15 cellular contexts compared by ENCODE assay signal in the genomic region with DNA sequence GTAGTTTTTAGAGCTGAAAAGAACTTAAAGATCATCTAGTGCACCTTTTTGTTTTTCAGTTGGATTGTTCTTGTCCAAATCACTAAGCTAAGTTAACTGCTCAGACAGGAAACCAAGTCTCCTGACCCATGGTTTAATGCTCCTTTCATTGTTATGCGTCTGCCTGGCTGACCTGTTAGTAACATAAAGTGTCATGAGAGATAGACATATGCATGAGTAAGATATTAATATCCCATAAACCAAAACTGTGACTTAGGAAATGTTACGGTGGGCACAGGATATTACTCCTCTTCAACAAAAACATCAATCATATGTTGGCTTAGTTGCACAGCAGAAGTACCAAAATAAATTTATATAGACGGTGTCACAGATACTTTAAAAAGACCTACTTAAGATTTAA.
A peak's percentile ranks its signal among the peaks of the same experiment; 100 is the strongest.
DNase-seq lines count a peak whose midpoint lies in the region; ATAC-seq and TF ChIP-seq lines count a peak whose summit lies in the region.
"Had no signal": no experiment of that assay in that cellular context is flagged by ENCODE, and none has a peak within 500 bp of the region (broad histone marks: within the 10 kb centered on the region; RNA-seq: fewer than 3 reads in every experiment).

No MANE protein-coding gene starts in this region.

- H3K4me1 Mint-ChIP-seq in WTC11 (peaks cover 6% of the 10 kb centered on the region), Caco-2 (ENCODE audit: low read depth, unreplicated experiment) (no peaks in the 10 kb centered on the region)
- H3K4me1 Mint-ChIP-seq in CD8-positive, alpha-beta memory T cell: no peaks in the 10 kb centered on the region
- H3K4me1 Mint-ChIP-seq: CD4-positive, CD25-positive, alpha-beta regulatory T cell had no signal

- H3K9me3 Mint-ChIP-seq in WTC11: peaks cover 3% of the 10 kb centered on the region; the same call in 1 of the 2 replicates
- H3K9me3 Mint-ChIP-seq in Caco-2 (ENCODE audit: unreplicated experiment): peaks cover 5% of the 10 kb centered on the region
- H3K9me3 Mint-ChIP-seq in CD8-positive, alpha-beta memory T cell: peaks cover 0 to 8% (median 2%) of the 10 kb centered on the region in 5 donors

- POLR2A ChIA-PET in WTC11 (lab: Charles Lee): no interaction called here
- POLR2A ChIA-PET in Caco-2 (lab: Charles Lee): no interaction called here
- POLR2A ChIA-PET in CD8-positive, alpha-beta memory T cell (lab: Charles Lee): no interaction called here

- H3K27me3 ChIP-seq in Caco-2 (replicated peaks; ENCODE audit: control insufficient read depth, insufficient read depth, low read length): no peaks in the 10 kb centered on the region
- H3K27me3 ChIP-seq in CD8-positive, alpha-beta memory T cell (ENCODE audit: insufficient read depth, low read length, poor library complexity, severe bottlenecking): no peaks in the 10 kb centered on the region

- H3K9me3 ChIP-seq in Caco-2: no peaks in the 10 kb centered on the region; the same call in 1 of the 2 replicates
- H3K9me3 ChIP-seq in CD8-positive, alpha-beta memory T cell (ENCODE audit: low read length): no peaks in the 10 kb centered on the region

- no peaks in the 10 kb centered on the region for H3K27me3 Mint-ChIP-seq in WTC11 (ENCODE audit: low read depth)
- peaks cover 13% of the 10 kb centered on the region for H3K27me3 Mint-ChIP-seq in Caco-2 (ENCODE audit: insufficient read depth, unreplicated experiment)
- H3K27me3 Mint-ChIP-seq in CD8-positive, alpha-beta memory T cell: peaks cover 1 to 4% of the 10 kb centered on the region in 2 donors
- H3K27me3 Mint-ChIP-seq: CD4-positive, CD25-positive, alpha-beta regulatory T cell had no signal

- peak overlapping the region; percentile 24; the same call in 1 of the 2 replicates for H3K27ac Mint-ChIP-seq in WTC11
- no peak overlapping the region for H3K27ac Mint-ChIP-seq in Caco-2 (ENCODE audit: unreplicated experiment)
- H3K27ac Mint-ChIP-seq in CD8-positive, alpha-beta memory T cell: no peak overlapping the region
- H3K27ac Mint-ChIP-seq: CD4-positive, CD25-positive, alpha-beta regulatory T cell; CD8-positive, alpha-beta T cell had no signal

- H3K36me3 ChIP-seq in Caco-2 (ENCODE audit: control insufficient read depth, insufficient read depth, low read length): no peaks in the 10 kb centered on the region
- no peaks in the 10 kb centered on the region for H3K36me3 ChIP-seq in CD8-positive, alpha-beta memory T cell (ENCODE audit: insufficient read depth, low read length)

- ATAC-seq in WTC11: no peak
- no peak for ATAC-seq in HG03175 (IDR thresholded peaks at IDR 0.05; ENCODE audit: unreplicated experiment)
- ATAC-seq: CD8-positive, alpha-beta T cell had no signal

- H3K36me3 Mint-ChIP-seq in WTC11 (no peaks in the 10 kb centered on the region), Caco-2 (ENCODE audit: insufficient read depth, unreplicated experiment) (no peaks in the 10 kb centered on the region)
- peaks cover 0 to 15% (median 0%) of the 10 kb centered on the region in 3 donors for H3K36me3 Mint-ChIP-seq in CD8-positive, alpha-beta memory T cell
- H3K36me3 Mint-ChIP-seq: CD8-positive, alpha-beta T cell had no signal

- H3K4me3 ChIP-seq in Caco-2 (ENCODE audit: low read depth, low read length): no peak overlapping the region
- H3K4me3 ChIP-seq in CD8-positive, alpha-beta memory T cell (ENCODE audit: low read length): no peak overlapping the region

- TF ChIP-seq CTCF in WTC11 (IDR thresholded peaks at IDR 0.05) (no peak), Caco-2 (IDR thresholded peaks at IDR 0.05; ENCODE audit: insufficient read depth in 1 of 2, low read depth in 1 of 2, low read length in 1 of 2, severe bottlenecking in 1 of 2, unreplicated experiment in 1 of 2) (no peak)

- H3K27ac ChIP-seq in CD8-positive, alpha-beta memory T cell (ENCODE audit: low read depth, low read length): no peak overlapping the region
- H3K27ac ChIP-seq: C4-2B had no signal

- intact Hi-C loops in Caco-2 (cut with micrococcal nuclease; ENCODE audit: unreplicated experiment): no loop called here

- no peak for DNase-seq in WTC11 (ENCODE audit: low spot score)
- DNase-seq in glomerular endothelial cell (ENCODE audit: extremely low read depth, low read depth, low spot score): peak; percentile 16
- peak; percentile 51 for DNase-seq in pulmonary artery endothelial cell (ENCODE audit: low read depth, low spot score)
- no peak for DNase-seq in Caco-2
- DNase-seq in CD8-positive, alpha-beta memory T cell: no peak
- DNase-seq: Calu3; CD4-positive, CD25-positive, alpha-beta regulatory T cell; CD8-positive, alpha-beta T cell; DMS53; DMS79 treated with DMSO at 0.1 percent for 48 hours; GF-D8; GOT3; HCEC 1CT had no signal

- no peak overlapping the region for H3K4me3 Mint-ChIP-seq in WTC11
- H3K4me3 Mint-ChIP-seq in Caco-2 (ENCODE audit: unreplicated experiment): no peak overlapping the region
- H3K4me3 Mint-ChIP-seq in CD8-positive, alpha-beta memory T cell: no peak overlapping the region
- H3K4me3 Mint-ChIP-seq: CD4-positive, CD25-positive, alpha-beta regulatory T cell; CD8-positive, alpha-beta T cell had no signal

- no TSS peak for BruUV-seq in Caco-2 (replicated peaks; lab: Mats Ljungman, UMichigan)

- no peaks in the 10 kb centered on the region for H3K4me1 ChIP-seq in Caco-2
- H3K4me1 ChIP-seq in CD8-positive, alpha-beta memory T cell (ENCODE audit: insufficient read depth, low read length): no peaks in the 10 kb centered on the region

- CTCF ChIA-PET in WTC11 (lab: Charles Lee) (no interaction called here), Caco-2 (lab: Charles Lee) (no interaction called here)
- CTCF ChIA-PET in CD8-positive, alpha-beta memory T cell (lab: Charles Lee): no interaction called here

TF ChIP-seq in WTC11, 78 proteins besides CTCF, POLR2A, EP300 and RAD21:
- TF ChIP-seq SP1 (CRISPR knock-in tag; conservative IDR thresholded peaks at IDR 0.05): no peak
- TF ChIP-seq FOXK1 (CRISPR knock-in tag; IDR thresholded peaks at IDR 0.05): no peak
- TF ChIP-seq, protein P1, sequence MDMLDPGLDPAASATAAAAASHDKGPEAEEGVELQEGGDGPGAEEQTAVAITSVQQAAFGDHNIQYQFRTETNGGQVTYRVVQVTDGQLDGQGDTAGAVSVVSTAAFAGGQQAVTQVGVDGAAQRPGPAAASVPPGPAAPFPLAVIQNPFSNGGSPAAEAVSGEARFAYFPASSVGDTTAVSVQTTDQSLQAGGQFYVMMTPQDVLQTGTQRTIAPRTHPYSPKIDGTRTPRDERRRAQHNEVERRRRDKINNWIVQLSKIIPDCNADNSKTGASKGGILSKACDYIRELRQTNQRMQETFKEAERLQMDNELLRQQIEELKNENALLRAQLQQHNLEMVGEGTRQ (CRISPR knock-in tag; IDR thresholded peaks at IDR 0.05): no peak
- no peak for TF ChIP-seq SMAD4 (CRISPR knock-in tag; IDR thresholded peaks at IDR 0.05)
- TF ChIP-seq, protein P2, sequence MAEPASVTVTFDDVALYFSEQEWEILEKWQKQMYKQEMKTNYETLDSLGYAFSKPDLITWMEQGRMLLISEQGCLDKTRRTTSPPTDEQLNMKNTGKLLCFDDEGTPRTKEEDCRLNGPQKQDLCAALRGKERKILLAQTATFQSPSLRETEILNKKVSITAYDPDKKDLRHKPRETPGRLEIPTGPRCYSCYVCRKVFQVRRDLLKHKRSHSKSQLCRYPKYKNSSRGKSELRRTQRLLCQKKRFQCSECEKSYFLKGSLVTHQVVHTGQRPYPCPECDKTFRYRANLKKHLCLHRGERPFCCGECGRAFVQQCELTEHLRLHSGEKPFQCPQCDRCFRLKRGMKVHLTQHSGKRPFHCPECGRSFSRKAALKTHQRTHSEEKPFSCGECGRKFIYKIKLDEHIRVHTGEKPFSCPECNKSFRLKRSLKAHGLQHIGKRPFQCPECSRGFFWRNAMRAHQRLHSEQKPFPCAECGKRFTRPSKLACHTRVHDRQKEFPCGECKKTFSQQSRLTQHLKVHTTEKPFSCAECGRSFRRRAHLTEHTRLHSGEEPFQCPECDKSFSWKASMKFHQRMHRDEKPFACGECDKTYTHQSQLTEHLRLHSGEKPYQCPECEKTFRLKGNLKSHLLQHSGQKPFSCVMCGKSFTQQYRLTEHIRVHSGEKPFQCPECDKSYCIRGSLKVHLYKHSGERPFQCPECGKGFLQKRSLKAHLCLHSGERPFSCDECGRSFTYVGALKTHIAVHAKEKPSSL (CRISPR knock-in tag; conservative IDR thresholded peaks at IDR 0.05): no peak
- no peak for TF ChIP-seq JUN (CRISPR knock-in tag; IDR thresholded peaks at IDR 0.05)
- no peak for TF ChIP-seq ZNF671 (CRISPR knock-in tag; IDR thresholded peaks at IDR 0.05)
- TF ChIP-seq ZNF416 (CRISPR knock-in tag; IDR thresholded peaks at IDR 0.05): no peak
- no peak for TF ChIP-seq GRHL2 (CRISPR knock-in tag; IDR thresholded peaks at IDR 0.05; ENCODE audit: insufficient replicate concordance, severe bottlenecking)
- no peak for TF ChIP-seq HMGA2 (CRISPR knock-in tag; IDR thresholded peaks at IDR 0.05)
- TF ChIP-seq RELA (CRISPR knock-in tag; IDR thresholded peaks at IDR 0.05; ENCODE audit: borderline replicate concordance): no peak
- no peak for TF ChIP-seq CBFB (CRISPR knock-in tag; IDR thresholded peaks at IDR 0.05; ENCODE audit: low read depth)
- no peak for TF ChIP-seq NFE2L1 (CRISPR knock-in tag; IDR thresholded peaks at IDR 0.05)
- no peak for TF ChIP-seq ETV6 (CRISPR knock-in tag; IDR thresholded peaks at IDR 0.05)
- TF ChIP-seq, protein P3, sequence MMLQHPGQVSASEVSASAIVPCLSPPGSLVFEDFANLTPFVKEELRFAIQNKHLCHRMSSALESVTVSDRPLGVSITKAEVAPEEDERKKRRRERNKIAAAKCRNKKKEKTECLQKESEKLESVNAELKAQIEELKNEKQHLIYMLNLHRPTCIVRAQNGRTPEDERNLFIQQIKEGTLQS (CRISPR knock-in tag; conservative IDR thresholded peaks at IDR 0.05): no peak
- TF ChIP-seq, protein P4, sequence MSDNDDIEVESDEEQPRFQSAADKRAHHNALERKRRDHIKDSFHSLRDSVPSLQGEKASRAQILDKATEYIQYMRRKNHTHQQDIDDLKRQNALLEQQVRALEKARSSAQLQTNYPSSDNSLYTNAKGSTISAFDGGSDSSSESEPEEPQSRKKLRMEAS (CRISPR knock-in tag; IDR thresholded peaks at IDR 0.05): no peak

Comparison
In these comparisons a context has a peak if more than half of its experiments do, and no peak if none do; other contexts are left out.
1. DNase-seq: peak in glomerular endothelial cell (single experiment) and pulmonary artery endothelial cell (single experiment); none in WTC11 (single experiment), Caco-2 (0 of 2) and CD8-positive, alpha-beta memory T cell (0 of 5).